ENCODE assay signal across 3 cellular contexts in the genomic region with DNA sequence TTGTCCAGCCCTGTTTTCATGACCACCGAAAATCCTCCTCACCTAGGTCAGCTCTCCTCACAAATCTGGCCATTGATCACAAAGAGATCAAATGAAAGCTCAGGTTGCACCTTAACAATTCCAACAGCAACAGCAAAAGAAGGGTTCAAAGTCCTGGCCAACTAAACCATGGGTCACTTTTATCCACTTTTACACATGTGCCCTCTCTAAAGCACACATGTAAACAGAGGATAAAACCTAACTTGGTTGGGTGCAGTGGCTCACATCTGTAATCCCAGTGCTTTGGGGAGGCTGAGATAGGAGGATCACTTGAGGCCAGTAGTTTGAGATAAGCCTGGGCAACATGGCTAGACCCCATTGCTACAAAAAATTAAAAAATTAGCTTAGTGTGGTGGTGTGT.
TF ChIP-seq lines count a peak whose summit lies in the region.

No MANE protein-coding gene starts in this region.

TF ChIP-seq in HepG2, 621 proteins besides CTCF, POLR2A, EP300 and RAD21 (continues in another document):
- TF ChIP-seq ZBTB21 (CRISPR knock-in tag; IDR thresholded peaks at IDR 0.05) = no peak
- TF ChIP-seq, protein P1, sequence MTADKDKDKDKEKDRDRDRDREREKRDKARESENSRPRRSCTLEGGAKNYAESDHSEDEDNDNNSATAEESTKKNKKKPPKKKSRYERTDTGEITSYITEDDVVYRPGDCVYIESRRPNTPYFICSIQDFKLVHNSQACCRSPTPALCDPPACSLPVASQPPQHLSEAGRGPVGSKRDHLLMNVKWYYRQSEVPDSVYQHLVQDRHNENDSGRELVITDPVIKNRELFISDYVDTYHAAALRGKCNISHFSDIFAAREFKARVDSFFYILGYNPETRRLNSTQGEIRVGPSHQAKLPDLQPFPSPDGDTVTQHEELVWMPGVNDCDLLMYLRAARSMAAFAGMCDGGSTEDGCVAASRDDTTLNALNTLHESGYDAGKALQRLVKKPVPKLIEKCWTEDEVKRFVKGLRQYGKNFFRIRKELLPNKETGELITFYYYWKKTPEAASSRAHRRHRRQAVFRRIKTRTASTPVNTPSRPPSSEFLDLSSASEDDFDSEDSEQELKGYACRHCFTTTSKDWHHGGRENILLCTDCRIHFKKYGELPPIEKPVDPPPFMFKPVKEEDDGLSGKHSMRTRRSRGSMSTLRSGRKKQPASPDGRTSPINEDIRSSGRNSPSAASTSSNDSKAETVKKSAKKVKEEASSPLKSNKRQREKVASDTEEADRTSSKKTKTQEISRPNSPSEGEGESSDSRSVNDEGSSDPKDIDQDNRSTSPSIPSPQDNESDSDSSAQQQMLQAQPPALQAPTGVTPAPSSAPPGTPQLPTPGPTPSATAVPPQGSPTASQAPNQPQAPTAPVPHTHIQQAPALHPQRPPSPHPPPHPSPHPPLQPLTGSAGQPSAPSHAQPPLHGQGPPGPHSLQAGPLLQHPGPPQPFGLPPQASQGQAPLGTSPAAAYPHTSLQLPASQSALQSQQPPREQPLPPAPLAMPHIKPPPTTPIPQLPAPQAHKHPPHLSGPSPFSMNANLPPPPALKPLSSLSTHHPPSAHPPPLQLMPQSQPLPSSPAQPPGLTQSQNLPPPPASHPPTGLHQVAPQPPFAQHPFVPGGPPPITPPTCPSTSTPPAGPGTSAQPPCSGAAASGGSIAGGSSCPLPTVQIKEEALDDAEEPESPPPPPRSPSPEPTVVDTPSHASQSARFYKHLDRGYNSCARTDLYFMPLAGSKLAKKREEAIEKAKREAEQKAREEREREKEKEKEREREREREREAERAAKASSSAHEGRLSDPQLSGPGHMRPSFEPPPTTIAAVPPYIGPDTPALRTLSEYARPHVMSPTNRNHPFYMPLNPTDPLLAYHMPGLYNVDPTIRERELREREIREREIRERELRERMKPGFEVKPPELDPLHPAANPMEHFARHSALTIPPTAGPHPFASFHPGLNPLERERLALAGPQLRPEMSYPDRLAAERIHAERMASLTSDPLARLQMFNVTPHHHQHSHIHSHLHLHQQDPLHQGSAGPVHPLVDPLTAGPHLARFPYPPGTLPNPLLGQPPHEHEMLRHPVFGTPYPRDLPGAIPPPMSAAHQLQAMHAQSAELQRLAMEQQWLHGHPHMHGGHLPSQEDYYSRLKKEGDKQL (CRISPR knock-in tag; IDR thresholded peaks at IDR 0.05; ENCODE audit: low read depth) = no peak
- no peak for TF ChIP-seq ZNF761 (CRISPR knock-in tag; conservative IDR thresholded peaks at IDR 0.05)
- no peak for TF ChIP-seq RBM39 (IDR thresholded peaks at IDR 0.05; ENCODE audit: low read depth, low read length, poor library complexity, severe bottlenecking)
- TF ChIP-seq ZNF367 (CRISPR knock-in tag; IDR thresholded peaks at IDR 0.05; ENCODE audit: borderline replicate concordance) = no peak
- TF ChIP-seq, protein P2, sequence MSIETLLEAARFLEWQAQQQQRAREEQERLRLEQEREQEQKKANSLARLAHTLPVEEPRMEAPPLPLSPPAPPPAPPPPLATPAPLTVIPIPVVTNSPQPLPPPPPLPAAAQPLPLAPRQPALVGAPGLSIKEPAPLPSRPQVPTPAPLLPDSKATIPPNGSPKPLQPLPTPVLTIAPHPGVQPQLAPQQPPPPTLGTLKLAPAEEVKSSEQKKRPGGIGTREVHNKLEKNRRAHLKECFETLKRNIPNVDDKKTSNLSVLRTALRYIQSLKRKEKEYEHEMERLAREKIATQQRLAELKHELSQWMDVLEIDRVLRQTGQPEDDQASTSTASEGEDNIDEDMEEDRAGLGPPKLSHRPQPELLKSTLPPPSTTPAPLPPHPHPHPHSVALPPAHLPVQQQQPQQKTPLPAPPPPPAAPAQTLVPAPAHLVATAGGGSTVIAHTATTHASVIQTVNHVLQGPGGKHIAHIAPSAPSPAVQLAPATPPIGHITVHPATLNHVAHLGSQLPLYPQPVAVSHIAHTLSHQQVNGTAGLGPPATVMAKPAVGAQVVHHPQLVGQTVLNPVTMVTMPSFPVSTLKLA (IDR thresholded peaks at IDR 0.05) = peak; percentile 86
- TF ChIP-seq BHLHE40 (IDR thresholded peaks at IDR 0.05; ENCODE audit: low read length) = peak; percentile 33; the same call in 1 of the 2 replicates
- TF ChIP-seq ZMYM2 (CRISPR knock-in tag; IDR thresholded peaks at IDR 0.05) = peak; percentile 36; the same call in 1 of the 2 replicates
- TF ChIP-seq GLI4 (CRISPR knock-in tag; IDR thresholded peaks at IDR 0.05; ENCODE audit: borderline replicate concordance) = no peak
- TF ChIP-seq ZNF468 (CRISPR knock-in tag; IDR thresholded peaks at IDR 0.05) = peak; percentile 29; the same call in 1 of the 2 replicates
- 0 out of 2 replicates have a peak, but pooled peaks have one; percentile 42 for TF ChIP-seq ZMYM4 (CRISPR knock-in tag; IDR thresholded peaks at IDR 0.05)
- TF ChIP-seq ZNF883 (CRISPR knock-in tag; IDR thresholded peaks at IDR 0.05; ENCODE audit: not compliant biosample characterization) = no peak

TF ChIP-seq in WTC11, 78 proteins besides CTCF, POLR2A, EP300 and RAD21:
- TF ChIP-seq GABPB1 (CRISPR knock-in tag; IDR thresholded peaks at IDR 0.05) = peak; percentile 28; the same call in 1 of the 2 replicates
- TF ChIP-seq, protein P3, sequence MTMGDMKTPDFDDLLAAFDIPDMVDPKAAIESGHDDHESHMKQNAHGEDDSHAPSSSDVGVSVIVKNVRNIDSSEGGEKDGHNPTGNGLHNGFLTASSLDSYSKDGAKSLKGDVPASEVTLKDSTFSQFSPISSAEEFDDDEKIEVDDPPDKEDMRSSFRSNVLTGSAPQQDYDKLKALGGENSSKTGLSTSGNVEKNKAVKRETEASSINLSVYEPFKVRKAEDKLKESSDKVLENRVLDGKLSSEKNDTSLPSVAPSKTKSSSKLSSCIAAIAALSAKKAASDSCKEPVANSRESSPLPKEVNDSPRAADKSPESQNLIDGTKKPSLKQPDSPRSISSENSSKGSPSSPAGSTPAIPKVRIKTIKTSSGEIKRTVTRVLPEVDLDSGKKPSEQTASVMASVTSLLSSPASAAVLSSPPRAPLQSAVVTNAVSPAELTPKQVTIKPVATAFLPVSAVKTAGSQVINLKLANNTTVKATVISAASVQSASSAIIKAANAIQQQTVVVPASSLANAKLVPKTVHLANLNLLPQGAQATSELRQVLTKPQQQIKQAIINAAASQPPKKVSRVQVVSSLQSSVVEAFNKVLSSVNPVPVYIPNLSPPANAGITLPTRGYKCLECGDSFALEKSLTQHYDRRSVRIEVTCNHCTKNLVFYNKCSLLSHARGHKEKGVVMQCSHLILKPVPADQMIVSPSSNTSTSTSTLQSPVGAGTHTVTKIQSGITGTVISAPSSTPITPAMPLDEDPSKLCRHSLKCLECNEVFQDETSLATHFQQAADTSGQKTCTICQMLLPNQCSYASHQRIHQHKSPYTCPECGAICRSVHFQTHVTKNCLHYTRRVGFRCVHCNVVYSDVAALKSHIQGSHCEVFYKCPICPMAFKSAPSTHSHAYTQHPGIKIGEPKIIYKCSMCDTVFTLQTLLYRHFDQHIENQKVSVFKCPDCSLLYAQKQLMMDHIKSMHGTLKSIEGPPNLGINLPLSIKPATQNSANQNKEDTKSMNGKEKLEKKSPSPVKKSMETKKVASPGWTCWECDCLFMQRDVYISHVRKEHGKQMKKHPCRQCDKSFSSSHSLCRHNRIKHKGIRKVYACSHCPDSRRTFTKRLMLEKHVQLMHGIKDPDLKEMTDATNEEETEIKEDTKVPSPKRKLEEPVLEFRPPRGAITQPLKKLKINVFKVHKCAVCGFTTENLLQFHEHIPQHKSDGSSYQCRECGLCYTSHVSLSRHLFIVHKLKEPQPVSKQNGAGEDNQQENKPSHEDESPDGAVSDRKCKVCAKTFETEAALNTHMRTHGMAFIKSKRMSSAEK (CRISPR knock-in tag; IDR thresholded peaks at IDR 0.05; ENCODE audit: borderline replicate concordance) = no peak
- TF ChIP-seq, protein P4, sequence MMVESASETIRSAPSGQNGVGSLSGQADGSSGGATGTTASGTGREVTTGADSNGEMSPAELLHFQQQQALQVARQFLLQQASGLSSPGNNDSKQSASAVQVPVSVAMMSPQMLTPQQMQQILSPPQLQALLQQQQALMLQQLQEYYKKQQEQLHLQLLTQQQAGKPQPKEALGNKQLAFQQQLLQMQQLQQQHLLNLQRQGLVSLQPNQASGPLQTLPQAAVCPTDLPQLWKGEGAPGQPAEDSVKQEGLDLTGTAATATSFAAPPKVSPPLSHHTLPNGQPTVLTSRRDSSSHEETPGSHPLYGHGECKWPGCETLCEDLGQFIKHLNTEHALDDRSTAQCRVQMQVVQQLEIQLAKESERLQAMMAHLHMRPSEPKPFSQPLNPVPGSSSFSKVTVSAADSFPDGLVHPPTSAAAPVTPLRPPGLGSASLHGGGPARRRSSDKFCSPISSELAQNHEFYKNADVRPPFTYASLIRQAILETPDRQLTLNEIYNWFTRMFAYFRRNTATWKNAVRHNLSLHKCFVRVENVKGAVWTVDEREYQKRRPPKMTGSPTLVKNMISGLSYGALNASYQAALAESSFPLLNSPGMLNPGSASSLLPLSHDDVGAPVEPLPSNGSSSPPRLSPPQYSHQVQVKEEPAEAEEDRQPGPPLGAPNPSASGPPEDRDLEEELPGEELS (CRISPR knock-in tag; IDR thresholded peaks at IDR 0.05) = no peak

TF ChIP-seq in liver, 16 proteins besides CTCF, POLR2A, EP300 and RAD21:
- TF ChIP-seq FOXA1 (IDR thresholded peaks at IDR 0.05) (peak; percentile 21), RXRA (IDR thresholded peaks at IDR 0.05) (peak; percentile 42 to 66), SP1 (IDR thresholded peaks at IDR 0.05) (peak; percentile 92), GABPA (IDR thresholded peaks at IDR 0.05 in 1 of 2, conservative IDR thresholded peaks at IDR 0.05 in 1 of 2) (no peak), JUND (IDR thresholded peaks at IDR 0.05) (no peak), TAF1 (conservative IDR thresholded peaks at IDR 0.05) (no peak), YY1 (IDR thresholded peaks at IDR 0.05) (peak; percentile 77), HNF4G (IDR thresholded peaks at IDR 0.05) (peak; percentile 39), FOXA2 (IDR thresholded peaks at IDR 0.05) (peak; percentile 24), NR2F2 (IDR thresholded peaks at IDR 0.05) (no peak), EGR1 (IDR thresholded peaks at IDR 0.05; ENCODE audit: low read depth in 2 of 2) (no peak), HNF4A (conservative IDR thresholded peaks at IDR 0.05) (peak; percentile 86 to 94)
- TF ChIP-seq, protein P5, sequence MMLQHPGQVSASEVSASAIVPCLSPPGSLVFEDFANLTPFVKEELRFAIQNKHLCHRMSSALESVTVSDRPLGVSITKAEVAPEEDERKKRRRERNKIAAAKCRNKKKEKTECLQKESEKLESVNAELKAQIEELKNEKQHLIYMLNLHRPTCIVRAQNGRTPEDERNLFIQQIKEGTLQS (IDR thresholded peaks at IDR 0.05) = no peak
- TF ChIP-seq, protein P6, sequence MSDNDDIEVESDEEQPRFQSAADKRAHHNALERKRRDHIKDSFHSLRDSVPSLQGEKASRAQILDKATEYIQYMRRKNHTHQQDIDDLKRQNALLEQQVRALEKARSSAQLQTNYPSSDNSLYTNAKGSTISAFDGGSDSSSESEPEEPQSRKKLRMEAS (IDR thresholded peaks at IDR 0.05) = peak; percentile 72
- TF ChIP-seq, protein P7, sequence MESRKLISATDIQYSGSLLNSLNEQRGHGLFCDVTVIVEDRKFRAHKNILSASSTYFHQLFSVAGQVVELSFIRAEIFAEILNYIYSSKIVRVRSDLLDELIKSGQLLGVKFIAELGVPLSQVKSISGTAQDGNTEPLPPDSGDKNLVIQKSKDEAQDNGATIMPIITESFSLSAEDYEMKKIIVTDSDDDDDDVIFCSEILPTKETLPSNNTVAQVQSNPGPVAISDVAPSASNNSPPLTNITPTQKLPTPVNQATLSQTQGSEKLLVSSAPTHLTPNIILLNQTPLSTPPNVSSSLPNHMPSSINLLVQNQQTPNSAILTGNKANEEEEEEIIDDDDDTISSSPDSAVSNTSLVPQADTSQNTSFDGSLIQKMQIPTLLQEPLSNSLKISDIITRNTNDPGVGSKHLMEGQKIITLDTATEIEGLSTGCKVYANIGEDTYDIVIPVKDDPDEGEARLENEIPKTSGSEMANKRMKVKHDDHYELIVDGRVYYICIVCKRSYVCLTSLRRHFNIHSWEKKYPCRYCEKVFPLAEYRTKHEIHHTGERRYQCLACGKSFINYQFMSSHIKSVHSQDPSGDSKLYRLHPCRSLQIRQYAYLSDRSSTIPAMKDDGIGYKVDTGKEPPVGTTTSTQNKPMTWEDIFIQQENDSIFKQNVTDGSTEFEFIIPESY (IDR thresholded peaks at IDR 0.05) = peak; percentile 72
- TF ChIP-seq, protein P8, sequence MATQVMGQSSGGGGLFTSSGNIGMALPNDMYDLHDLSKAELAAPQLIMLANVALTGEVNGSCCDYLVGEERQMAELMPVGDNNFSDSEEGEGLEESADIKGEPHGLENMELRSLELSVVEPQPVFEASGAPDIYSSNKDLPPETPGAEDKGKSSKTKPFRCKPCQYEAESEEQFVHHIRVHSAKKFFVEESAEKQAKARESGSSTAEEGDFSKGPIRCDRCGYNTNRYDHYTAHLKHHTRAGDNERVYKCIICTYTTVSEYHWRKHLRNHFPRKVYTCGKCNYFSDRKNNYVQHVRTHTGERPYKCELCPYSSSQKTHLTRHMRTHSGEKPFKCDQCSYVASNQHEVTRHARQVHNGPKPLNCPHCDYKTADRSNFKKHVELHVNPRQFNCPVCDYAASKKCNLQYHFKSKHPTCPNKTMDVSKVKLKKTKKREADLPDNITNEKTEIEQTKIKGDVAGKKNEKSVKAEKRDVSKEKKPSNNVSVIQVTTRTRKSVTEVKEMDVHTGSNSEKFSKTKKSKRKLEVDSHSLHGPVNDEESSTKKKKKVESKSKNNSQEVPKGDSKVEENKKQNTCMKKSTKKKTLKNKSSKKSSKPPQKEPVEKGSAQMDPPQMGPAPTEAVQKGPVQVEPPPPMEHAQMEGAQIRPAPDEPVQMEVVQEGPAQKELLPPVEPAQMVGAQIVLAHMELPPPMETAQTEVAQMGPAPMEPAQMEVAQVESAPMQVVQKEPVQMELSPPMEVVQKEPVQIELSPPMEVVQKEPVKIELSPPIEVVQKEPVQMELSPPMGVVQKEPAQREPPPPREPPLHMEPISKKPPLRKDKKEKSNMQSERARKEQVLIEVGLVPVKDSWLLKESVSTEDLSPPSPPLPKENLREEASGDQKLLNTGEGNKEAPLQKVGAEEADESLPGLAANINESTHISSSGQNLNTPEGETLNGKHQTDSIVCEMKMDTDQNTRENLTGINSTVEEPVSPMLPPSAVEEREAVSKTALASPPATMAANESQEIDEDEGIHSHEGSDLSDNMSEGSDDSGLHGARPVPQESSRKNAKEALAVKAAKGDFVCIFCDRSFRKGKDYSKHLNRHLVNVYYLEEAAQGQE (IDR thresholded peaks at IDR 0.05) = peak; percentile 31
TF ChIP-seq in liver: peak in this region for 10.
